In genomic region chr11:36167073-36167472, GRCh38 we compare ENCODE assay signal across 26 cellular contexts.
"Had no signal": no experiment of that assay in that cellular context is flagged by ENCODE, and none has a peak within 500 bp of the region (broad histone marks: within the 10 kb centered on the region; RNA-seq: fewer than 3 reads in every experiment).

No MANE protein-coding gene starts in this region.

- H3K4me3 ChIP-seq: neural progenitor cell, pancreas, psoas muscle, right lobe of liver, sigmoid colon, stomach, thoracic aorta, thyroid gland, tibial nerve, upper lobe of left lung, vagina had no signal

- DNase-seq: naive thymus-derived CD8-positive, alpha-beta T cell; occipital lobe; pancreas; psoas muscle; right cardiac atrium; right lobe of liver; sigmoid colon; small intestine; stimulated activated CD4-positive, alpha-beta T cell treated with anti-CD3 and anti-CD28 coated beads, Interleukin-15, amount 100 ng/mL, for 24 hours; stimulated activated CD4-positive, alpha-beta T cell treated with anti-CD3 and anti-CD28 coated beads, Interleukin-2, amount 100 ng/mL, for 24 hours; stimulated activated CD4-positive, alpha-beta T cell treated with anti-CD3 and anti-CD28 coated beads, Interleukin-2, amount 100 ng/mL, for 48 hours; stimulated activated CD4-positive, alpha-beta T cell treated with anti-CD3 and anti-CD28 coated beads, Interleukin-4, amount 100 ng/mL, for 24 hours; stimulated activated naive B cell treated with anti-CD40 and anti-IgM and Interleukin-4, amounts not matched to agents 10 μg/mL and 1 μg/mL and 100 μg/mL, for 72 hours; stimulated activated naive CD4-positive, alpha-beta T cell treated with Interleukin-2 at 50 U/mL for 16 hours; stomach; thyroid gland; trophoblast cell; upper lobe of left lung had no signal

- H3K4me1 ChIP-seq: pancreas, right lobe of liver, thyroid gland, vagina had no signal

- H3K4me2 ChIP-seq: neural progenitor cell had no signal

- H3K9ac ChIP-seq: neural progenitor cell had no signal

- ATAC-seq: naive thymus-derived CD8-positive, alpha-beta T cell; natural killer cell treated with Interleukin-12 subunit alpha and Interleukin-12 subunit beta and Interleukin-15 and Interleukin-18, amount 100 ng/mL, for 72 hours; pancreas; psoas muscle; right cardiac atrium; right lobe of liver; stimulated activated effector memory CD8-positive, alpha-beta T cell treated with anti-CD3 and anti-CD28 coated beads, Interleukin-12 subunit alpha, Interleukin-12 subunit beta, amount 100 ng/mL, for 72 hours; stimulated activated naive B cell treated with anti-CD40 and anti-IgM and Interleukin-4, amounts not matched to agents 10 μg/mL and 1 μg/mL and 100 μg/mL, for 72 hours had no signal

- H3K36me3 ChIP-seq: neural progenitor cell, pancreas, right lobe of liver, sigmoid colon, stomach, thoracic aorta, thyroid gland, tibial nerve, upper lobe of left lung, vagina had no signal

- H3K27ac ChIP-seq: neural progenitor cell, pancreas, psoas muscle, right lobe of liver, sigmoid colon, stomach, thoracic aorta, thyroid gland, tibial nerve, upper lobe of left lung, vagina had no signal

- H3K9me3 ChIP-seq: pancreas, psoas muscle, right lobe of liver, sigmoid colon, stomach, thoracic aorta, thyroid gland, vagina had no signal

- H3K27ac Mint-ChIP-seq: naive thymus-derived CD8-positive, alpha-beta T cell; natural killer cell treated with Interleukin-12 subunit alpha and Interleukin-12 subunit beta and Interleukin-15 and Interleukin-18, amount 100 ng/mL, for 72 hours; neural progenitor cell; stimulated activated effector memory CD8-positive, alpha-beta T cell treated with anti-CD3 and anti-CD28 coated beads, Interleukin-12 subunit alpha, Interleukin-12 subunit beta, amount 100 ng/mL, for 72 hours; stimulated activated naive B cell treated with anti-CD40 and anti-IgM and Interleukin-4, amounts not matched to agents 10 μg/mL and 1 μg/mL and 100 μg/mL, for 72 hours; stimulated activated naive CD8-positive, alpha-beta T cell treated with anti-CD3 and anti-CD28 coated beads, Interleukin-15, Interleukin-2, amounts not matched to agents 100 ng/mL and 50 ng/mL, for 24 hours had no signal

- H3K9me3 Mint-ChIP-seq: stimulated activated effector memory CD8-positive, alpha-beta T cell treated with anti-CD3 and anti-CD28 coated beads, Interleukin-12 subunit alpha, Interleukin-12 subunit beta, amount 100 ng/mL, for 72 hours; stimulated activated naive CD8-positive, alpha-beta T cell treated with anti-CD3 and anti-CD28 coated beads, Interleukin-15, Interleukin-2, amounts not matched to agents 100 ng/mL and 50 ng/mL, for 24 hours had no signal

- H3K4me1 Mint-ChIP-seq: naive thymus-derived CD8-positive, alpha-beta T cell; stimulated activated effector memory CD8-positive, alpha-beta T cell treated with anti-CD3 and anti-CD28 coated beads, Interleukin-12 subunit alpha, Interleukin-12 subunit beta, amount 100 ng/mL, for 72 hours; stimulated activated naive B cell treated with anti-CD40 and anti-IgM and Interleukin-4, amounts not matched to agents 10 μg/mL and 1 μg/mL and 100 μg/mL, for 72 hours had no signal

- H3K27me3 ChIP-seq: neural progenitor cell, pancreas, right lobe of liver, sigmoid colon, stomach, thyroid gland, tibial nerve, upper lobe of left lung, vagina had no signal

- H2AFZ ChIP-seq: neural progenitor cell had no signal

- FAIRE-seq: pancreas, small intestine, urothelium cell line had no signal

- H3K4me3 Mint-ChIP-seq: naive thymus-derived CD8-positive, alpha-beta T cell; natural killer cell treated with Interleukin-12 subunit alpha and Interleukin-12 subunit beta and Interleukin-15 and Interleukin-18, amount 100 ng/mL, for 72 hours; neural progenitor cell; stimulated activated effector memory CD8-positive, alpha-beta T cell treated with anti-CD3 and anti-CD28 coated beads, Interleukin-12 subunit alpha, Interleukin-12 subunit beta, amount 100 ng/mL, for 72 hours; stimulated activated naive B cell treated with anti-CD40 and anti-IgM and Interleukin-4, amounts not matched to agents 10 μg/mL and 1 μg/mL and 100 μg/mL, for 72 hours; stimulated activated naive CD8-positive, alpha-beta T cell treated with anti-CD3 and anti-CD28 coated beads, Interleukin-15, Interleukin-2, amounts not matched to agents 100 ng/mL and 50 ng/mL, for 24 hours had no signal

- H3K36me3 Mint-ChIP-seq: naive thymus-derived CD8-positive, alpha-beta T cell; natural killer cell treated with Interleukin-12 subunit alpha and Interleukin-12 subunit beta and Interleukin-15 and Interleukin-18, amount 100 ng/mL, for 72 hours; stimulated activated effector memory CD8-positive, alpha-beta T cell treated with anti-CD3 and anti-CD28 coated beads, Interleukin-12 subunit alpha, Interleukin-12 subunit beta, amount 100 ng/mL, for 72 hours; stimulated activated naive B cell treated with anti-CD40 and anti-IgM and Interleukin-4, amounts not matched to agents 10 μg/mL and 1 μg/mL and 100 μg/mL, for 72 hours had no signal
